In the genomic region with DNA sequence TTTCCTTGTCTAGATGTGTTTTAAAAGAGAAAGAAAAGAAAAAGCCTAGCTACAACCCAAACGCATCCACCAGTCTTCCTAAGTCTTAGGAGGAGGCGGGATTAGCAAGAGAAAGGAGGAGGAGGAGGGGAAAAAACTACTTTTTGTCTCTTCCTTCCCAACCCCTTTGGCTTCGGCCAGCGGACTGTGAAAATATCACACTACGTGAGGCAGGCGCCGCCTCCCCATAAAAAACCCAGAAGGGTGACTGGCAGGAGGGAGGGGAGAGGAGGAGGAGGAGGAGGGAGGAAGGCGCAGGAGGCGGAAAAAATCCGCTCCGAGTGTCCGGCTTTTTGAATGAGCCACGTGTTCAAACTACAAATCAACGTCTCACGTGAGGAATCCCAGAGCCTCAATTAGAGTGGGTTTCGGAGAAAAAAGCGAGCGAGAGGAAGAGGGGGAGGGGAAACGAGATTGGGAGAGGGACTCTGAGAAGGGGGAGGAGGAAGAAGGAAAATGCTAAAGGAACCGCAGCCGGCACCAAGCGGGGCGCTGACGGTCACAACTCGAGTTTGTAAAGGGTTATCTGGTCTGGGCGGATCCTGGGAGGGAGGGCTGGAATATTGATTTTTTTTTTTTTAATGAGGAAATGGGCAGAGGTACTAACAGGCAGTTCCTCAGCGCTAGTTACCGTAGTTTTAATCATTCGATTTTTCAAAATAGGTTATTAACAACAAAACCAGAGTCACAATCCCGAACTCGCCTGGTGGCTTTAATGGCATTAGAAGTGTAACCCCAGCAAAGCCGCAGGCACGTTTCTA, we compare ENCODE assay signal across 1 cellular context.
A peak's percentile ranks its signal among the peaks of the same experiment; 100 is the strongest.
TF ChIP-seq lines count a peak whose summit lies in the region.

Gene IGF2BP3 (minus strand): TSS at position 202 of the 800 bp plus-strand sequence. CDS start 381 bp downstream, outside the sequence.

TF ChIP-seq in K562, 482 proteins besides CTCF, POLR2A, EP300 and RAD21 (continued from another document and continues in another):
- TF ChIP-seq REST (CRISPR knock-in tag; IDR thresholded peaks at IDR 0.05; ENCODE audit: low read depth) (no peak), ZNF133 (CRISPR knock-in tag; IDR thresholded peaks at IDR 0.05) (no peak), ZNF655 (CRISPR knock-in tag; IDR thresholded peaks at IDR 0.05) (no peak), PURB (CRISPR knock-in tag; IDR thresholded peaks at IDR 0.05; ENCODE audit: low read depth) (no peak), ZKSCAN8 (CRISPR knock-in tag; IDR thresholded peaks at IDR 0.05) (no peak), ZNF41 (CRISPR knock-in tag; conservative IDR thresholded peaks at IDR 0.05) (no peak), TGIF2 (CRISPR knock-in tag; IDR thresholded peaks at IDR 0.05) (no peak), E2F3 (CRISPR knock-in tag; IDR thresholded peaks at IDR 0.05) (no peak), MITF (IDR thresholded peaks at IDR 0.05) (peak; percentile 92), PHF8 (IDR thresholded peaks at IDR 0.05; ENCODE audit: borderline replicate concordance, low read length) (peak; percentile 40; the same call in 1 of the 2 replicates), HDAC3 (IDR thresholded peaks at IDR 0.05; ENCODE audit: borderline replicate concordance, partially characterized antibody) (peak; percentile 89), ZSCAN29 (IDR thresholded peaks at IDR 0.05) (peak; percentile 96), ZFX (CRISPR knock-in tag; IDR thresholded peaks at IDR 0.05) (no peak), NCOA6 (IDR thresholded peaks at IDR 0.05) (no peak), BMI1 (IDR thresholded peaks at IDR 0.05; ENCODE audit: low read length) (no peak), MECOM (CRISPR knock-in tag; IDR thresholded peaks at IDR 0.05) (no peak; the same call in 1 of the 2 replicates), SMARCE1 (IDR thresholded peaks at IDR 0.05) (peak; percentile 87), TCF7L2 (IDR thresholded peaks at IDR 0.05; ENCODE audit: low read depth, low read length) (no peak), EZH2 (IDR thresholded peaks at IDR 0.05; ENCODE audit: borderline replicate concordance, low read depth, low read length) (no peak), KAT7 (CRISPR knock-in tag; IDR thresholded peaks at IDR 0.05; ENCODE audit: borderline replicate concordance) (no peak), ZNF23 (CRISPR knock-in tag; IDR thresholded peaks at IDR 0.05) (no peak), FOXK2 (conservative IDR thresholded peaks at IDR 0.05 in 1 of 2, IDR thresholded peaks at IDR 0.05 in 1 of 2; ENCODE audit: low read depth in 2 of 2) (peak; percentile 80 to 86; a peak in 3 of 4 replicates), PRPF4 (IDR thresholded peaks at IDR 0.05; ENCODE audit: insufficient read depth, low read depth, low read length, poor library complexity, severe bottlenecking) (no peak), NRF1 (conservative IDR thresholded peaks at IDR 0.05 in 1 of 2, IDR thresholded peaks at IDR 0.05 in 1 of 2) (peak; percentile 68 to 75), HMGN3 (IDR thresholded peaks at IDR 0.05; ENCODE audit: borderline replicate concordance, extremely low read depth, insufficient read length, low read depth, low read length) (no peak), IRF9 (tag; IDR thresholded peaks at IDR 0.05) (no peak), ZBTB43 (CRISPR knock-in tag; IDR thresholded peaks at IDR 0.05) (no peak), PHTF2 (CRISPR knock-in tag; IDR thresholded peaks at IDR 0.05) (no peak), ZNF668 (CRISPR knock-in tag; IDR thresholded peaks at IDR 0.05) (no peak), ZNF518B (CRISPR knock-in tag; IDR thresholded peaks at IDR 0.05) (no peak)
- TF ChIP-seq, protein P1, sequence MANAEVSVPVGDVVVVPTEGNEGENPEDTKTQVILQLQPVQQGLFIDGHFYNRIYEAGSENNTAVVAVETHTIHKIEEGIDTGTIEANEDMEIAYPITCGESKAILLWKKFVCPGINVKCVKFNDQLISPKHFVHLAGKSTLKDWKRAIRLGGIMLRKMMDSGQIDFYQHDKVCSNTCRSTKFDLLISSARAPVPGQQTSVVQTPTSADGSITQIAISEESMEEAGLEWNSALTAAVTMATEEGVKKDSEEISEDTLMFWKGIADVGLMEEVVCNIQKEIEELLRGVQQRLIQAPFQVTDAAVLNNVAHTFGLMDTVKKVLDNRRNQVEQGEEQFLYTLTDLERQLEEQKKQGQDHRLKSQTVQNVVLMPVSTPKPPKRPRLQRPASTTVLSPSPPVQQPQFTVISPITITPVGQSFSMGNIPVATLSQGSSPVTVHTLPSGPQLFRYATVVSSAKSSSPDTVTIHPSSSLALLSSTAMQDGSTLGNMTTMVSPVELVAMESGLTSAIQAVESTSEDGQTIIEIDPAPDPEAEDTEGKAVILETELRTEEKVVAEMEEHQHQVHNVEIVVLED (CRISPR knock-in tag; IDR thresholded peaks at IDR 0.05), result no peak
- TF ChIP-seq, protein P2, sequence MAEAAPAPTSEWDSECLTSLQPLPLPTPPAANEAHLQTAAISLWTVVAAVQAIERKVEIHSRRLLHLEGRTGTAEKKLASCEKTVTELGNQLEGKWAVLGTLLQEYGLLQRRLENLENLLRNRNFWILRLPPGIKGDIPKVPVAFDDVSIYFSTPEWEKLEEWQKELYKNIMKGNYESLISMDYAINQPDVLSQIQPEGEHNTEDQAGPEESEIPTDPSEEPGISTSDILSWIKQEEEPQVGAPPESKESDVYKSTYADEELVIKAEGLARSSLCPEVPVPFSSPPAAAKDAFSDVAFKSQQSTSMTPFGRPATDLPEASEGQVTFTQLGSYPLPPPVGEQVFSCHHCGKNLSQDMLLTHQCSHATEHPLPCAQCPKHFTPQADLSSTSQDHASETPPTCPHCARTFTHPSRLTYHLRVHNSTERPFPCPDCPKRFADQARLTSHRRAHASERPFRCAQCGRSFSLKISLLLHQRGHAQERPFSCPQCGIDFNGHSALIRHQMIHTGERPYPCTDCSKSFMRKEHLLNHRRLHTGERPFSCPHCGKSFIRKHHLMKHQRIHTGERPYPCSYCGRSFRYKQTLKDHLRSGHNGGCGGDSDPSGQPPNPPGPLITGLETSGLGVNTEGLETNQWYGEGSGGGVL (CRISPR knock-in tag; IDR thresholded peaks at IDR 0.05), result no peak
- TF ChIP-seq, protein P3, sequence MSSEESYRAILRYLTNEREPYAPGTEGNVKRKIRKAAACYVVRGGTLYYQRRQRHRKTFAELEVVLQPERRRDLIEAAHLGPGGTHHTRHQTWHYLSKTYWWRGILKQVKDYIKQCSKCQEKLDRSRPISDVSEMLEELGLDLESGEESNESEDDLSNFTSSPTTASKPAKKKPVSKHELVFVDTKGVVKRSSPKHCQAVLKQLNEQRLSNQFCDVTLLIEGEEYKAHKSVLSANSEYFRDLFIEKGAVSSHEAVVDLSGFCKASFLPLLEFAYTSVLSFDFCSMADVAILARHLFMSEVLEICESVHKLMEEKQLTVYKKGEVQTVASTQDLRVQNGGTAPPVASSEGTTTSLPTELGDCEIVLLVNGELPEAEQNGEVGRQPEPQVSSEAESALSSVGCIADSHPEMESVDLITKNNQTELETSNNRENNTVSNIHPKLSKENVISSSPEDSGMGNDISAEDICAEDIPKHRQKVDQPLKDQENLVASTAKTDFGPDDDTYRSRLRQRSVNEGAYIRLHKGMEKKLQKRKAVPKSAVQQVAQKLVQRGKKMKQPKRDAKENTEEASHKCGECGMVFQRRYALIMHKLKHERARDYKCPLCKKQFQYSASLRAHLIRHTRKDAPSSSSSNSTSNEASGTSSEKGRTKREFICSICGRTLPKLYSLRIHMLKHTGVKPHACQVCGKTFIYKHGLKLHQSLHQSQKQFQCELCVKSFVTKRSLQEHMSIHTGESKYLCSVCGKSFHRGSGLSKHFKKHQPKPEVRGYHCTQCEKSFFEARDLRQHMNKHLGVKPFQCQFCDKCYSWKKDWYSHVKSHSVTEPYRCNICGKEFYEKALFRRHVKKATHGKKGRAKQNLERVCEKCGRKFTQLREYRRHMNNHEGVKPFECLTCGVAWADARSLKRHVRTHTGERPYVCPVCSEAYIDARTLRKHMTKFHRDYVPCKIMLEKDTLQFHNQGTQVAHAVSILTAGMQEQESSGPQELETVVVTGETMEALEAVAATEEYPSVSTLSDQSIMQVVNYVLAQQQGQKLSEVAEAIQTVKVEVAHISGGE (CRISPR knock-in tag; IDR thresholded peaks at IDR 0.05), result peak in 1 of 3 experiments; percentile 58; a peak in 2 of 6 replicates
- TF ChIP-seq, protein P4, sequence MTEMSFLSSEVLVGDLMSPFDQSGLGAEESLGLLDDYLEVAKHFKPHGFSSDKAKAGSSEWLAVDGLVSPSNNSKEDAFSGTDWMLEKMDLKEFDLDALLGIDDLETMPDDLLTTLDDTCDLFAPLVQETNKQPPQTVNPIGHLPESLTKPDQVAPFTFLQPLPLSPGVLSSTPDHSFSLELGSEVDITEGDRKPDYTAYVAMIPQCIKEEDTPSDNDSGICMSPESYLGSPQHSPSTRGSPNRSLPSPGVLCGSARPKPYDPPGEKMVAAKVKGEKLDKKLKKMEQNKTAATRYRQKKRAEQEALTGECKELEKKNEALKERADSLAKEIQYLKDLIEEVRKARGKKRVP (CRISPR knock-in tag; IDR thresholded peaks at IDR 0.05), result no peak
